In genomic region chrX:101409043-101409442, GRCh38 we compare ENCODE assay signal across 8 cellular contexts. TPM values are rescaled to one million over a fixed set of nuclear protein-coding genes. Genes with fewer than 3 reads are reported as not detected.
DNase-seq lines count a peak whose midpoint lies in the region; ATAC-seq and TF ChIP-seq lines count a peak whose summit lies in the region.

No MANE protein-coding gene starts in this region.

- H4K20me1 ChIP-seq in Loucy (ENCODE audit: insufficient read depth, low read length, poor library complexity, severe bottlenecking) = peaks cover 16% of the 10 kb centered on the region

- H3K9me2 ChIP-seq in Loucy (replicated peaks; ENCODE audit: low read depth, low read length) = no peaks in the 10 kb centered on the region

- peak overlapping the region; percentile 92 to 95 (median 92) for H3K4me3 Mint-ChIP-seq in CD4-positive, CD25-positive, alpha-beta regulatory T cell
- H3K4me3 Mint-ChIP-seq in nephron = peak overlapping the region; percentile 94 to 98 (median 94)

- H3K27ac Mint-ChIP-seq in CD4-positive, CD25-positive, alpha-beta regulatory T cell = peak overlapping the region; percentile 84 to 98 (median 97)
- H3K27ac Mint-ChIP-seq in nephron = peak overlapping the region; percentile 78 to 97 (median 93)

- H2AFZ ChIP-seq in Loucy (ENCODE audit: low read length) = no peak overlapping the region

- peak overlapping the region; percentile 98 for H3K27ac ChIP-seq in CD4-positive, CD25-positive, alpha-beta regulatory T cell (ENCODE audit: insufficient read depth, low read length, poor library complexity, severe bottlenecking)
- no peak overlapping the region for H3K27ac ChIP-seq in duodenal mucosa (ENCODE audit: low read depth, low read length)

- in situ Hi-C loops in GM13977 (cut with MboI; ENCODE audit: low pct_unique_long_range_greater_than_20kb, low sequenced_read_pairs, unreplicated experiment) = no loop called here

- H3K9me3 Mint-ChIP-seq in CD4-positive, CD25-positive, alpha-beta regulatory T cell = peaks cover 0 to 1% (median 0%) of the 10 kb centered on the region in 7 donors
- H3K9me3 Mint-ChIP-seq in nephron = peaks cover 10% of the 10 kb centered on the region

- peaks cover 64% of the 10 kb centered on the region for H3K79me2 ChIP-seq in Loucy (ENCODE audit: insufficient read depth, low read length)

- peaks cover 0 to 45% (median 16%) of the 10 kb centered on the region in 4 donors for H3K4me1 Mint-ChIP-seq in CD4-positive, CD25-positive, alpha-beta regulatory T cell
- peaks cover 22% of the 10 kb centered on the region for H3K4me1 Mint-ChIP-seq in nephron

- H3K9ac ChIP-seq in Loucy (ENCODE audit: low read depth, low read length, poor library complexity, severe bottlenecking) (peak overlapping the region; percentile 86), duodenal mucosa (ENCODE audit: low read depth in 1 of 2, low read length in 2 of 2) (peak overlapping the region; percentile 80 to 82)

- H3K27me3 ChIP-seq in CD4-positive, CD25-positive, alpha-beta regulatory T cell (ENCODE audit: control insufficient read depth, insufficient read depth, low read length) = no peaks in the 10 kb centered on the region
- H3K27me3 ChIP-seq in Loucy (ENCODE audit: insufficient read depth, low read length, poor library complexity, severe bottlenecking) (no peaks in the 10 kb centered on the region), duodenal mucosa (ENCODE audit: control insufficient read depth in 1 of 2, insufficient read depth in 2 of 2, low read length in 2 of 2) (no peaks in the 10 kb centered on the region)

- peak overlapping the region; percentile 81 for H3K4me2 ChIP-seq in Loucy (ENCODE audit: low read depth, low read length, poor library complexity, severe bottlenecking)

- no peak for DNase-seq in CD4-positive, CD25-positive, alpha-beta regulatory T cell
- DNase-seq in AG08395 (ENCODE audit: low spot score) (no peak), NAMALWA (ENCODE audit: low spot score) (no peak), GM13977 (ENCODE audit: low spot score) (no peak)

- ATAC-seq in CD4-positive, CD25-positive, alpha-beta regulatory T cell (ENCODE audit: low read depth in 2 of 2) = no peak
- ATAC-seq in HG03280 (IDR thresholded peaks at IDR 0.05; ENCODE audit: unreplicated experiment) = no peak

- no peak for TF ChIP-seq CTCF in Loucy (conservative IDR thresholded peaks at IDR 0.05; ENCODE audit: low read length)
- no peak for TF ChIP-seq CTCF in nephron (IDR thresholded peaks at IDR 0.05; ENCODE audit: unreplicated experiment in 3 of 3)
- no peak for TF ChIP-seq CTCF in GM13977 (IDR thresholded peaks at IDR 0.05; ENCODE audit: extremely low read depth, insufficient read depth, missing control alignments)

- peak overlapping the region; percentile 94 for H3K4me3 ChIP-seq in CD4-positive, CD25-positive, alpha-beta regulatory T cell (ENCODE audit: low read depth, low read length)
- H3K4me3 ChIP-seq in Loucy (ENCODE audit: low read length, poor library complexity, severe bottlenecking) (peak overlapping the region; percentile 95), duodenal mucosa (ENCODE audit: low read depth in 1 of 2, low read length in 2 of 2) (peak overlapping the region; percentile 82 to 94)

- peaks cover 23% of the 10 kb centered on the region for H3K4me1 ChIP-seq in CD4-positive, CD25-positive, alpha-beta regulatory T cell (ENCODE audit: control insufficient read depth, insufficient read depth, low read length, poor library complexity, severe bottlenecking)
- peaks cover 6% of the 10 kb centered on the region for H3K4me1 ChIP-seq in Loucy (ENCODE audit: insufficient read depth, low read length, poor library complexity, severe bottlenecking)
- peaks cover 6 to 7% of the 10 kb centered on the region in 2 donors for H3K4me1 ChIP-seq in duodenal mucosa (ENCODE audit: control insufficient read depth in 1 of 2, insufficient read depth in 2 of 2, low read length in 2 of 2)

- no peaks in the 10 kb centered on the region for H3F3A ChIP-seq in Loucy (ENCODE audit: low read depth)

- peaks cover 10% of the 10 kb centered on the region for H3K36me3 Mint-ChIP-seq in CD4-positive, CD25-positive, alpha-beta regulatory T cell
- peaks cover 18% of the 10 kb centered on the region for H3K36me3 Mint-ChIP-seq in nephron (ENCODE audit: low read depth)

- H3K9me3 ChIP-seq in CD4-positive, CD25-positive, alpha-beta regulatory T cell (ENCODE audit: control insufficient read depth in 2 of 2, low read length in 2 of 2) = no peaks in the 10 kb centered on the region
- no peaks in the 10 kb centered on the region for H3K9me3 ChIP-seq in Loucy (ENCODE audit: insufficient read depth, low read depth, low read length)
- H3K9me3 ChIP-seq in duodenal mucosa (ENCODE audit: control insufficient read depth in 1 of 2, low read length in 2 of 2) = no peaks in the 10 kb centered on the region

- H3K36me3 ChIP-seq in CD4-positive, CD25-positive, alpha-beta regulatory T cell (ENCODE audit: control insufficient read depth, insufficient read depth, low read length) = peaks cover 15% of the 10 kb centered on the region
- peaks cover 13% of the 10 kb centered on the region; the same call in 1 of the 2 replicates for H3K36me3 ChIP-seq in Loucy (ENCODE audit: insufficient read depth, low read length)
- H3K36me3 ChIP-seq in duodenal mucosa (ENCODE audit: control insufficient read depth in 1 of 2, insufficient read depth in 2 of 2, low read length in 2 of 2) = peaks cover 0 to 13% of the 10 kb centered on the region in 2 donors

- H3K27me3 Mint-ChIP-seq in CD4-positive, CD25-positive, alpha-beta regulatory T cell = no peaks in the 10 kb centered on the region
- H3K27me3 Mint-ChIP-seq in nephron (ENCODE audit: low read depth) = no peaks in the 10 kb centered on the region

RNA-seq across cellular contexts. Expression of gene HNRNPH2, which starts 1.0 kb away (rescaled TPM):
- 44.1 TPM for total RNA-seq in CD4-positive, CD25-positive, alpha-beta regulatory T cell
- 10 to 100 TPM; 86.4 to 98.6 (median 91.5) TPM for polyA plus RNA-seq in CD4-positive, CD25-positive, alpha-beta regulatory T cell

RNA-seq across cellular contexts. Expression of gene GLA, which starts 1.3 kb away (rescaled TPM):
- 32.7 TPM for total RNA-seq in CD4-positive, CD25-positive, alpha-beta regulatory T cell
- 10 to 100 TPM; 10.7 to 15.6 (median 12.6) TPM for polyA plus RNA-seq in CD4-positive, CD25-positive, alpha-beta regulatory T cell

RNA-seq across cellular contexts. Expression of gene RPL36A, which starts 18.2 kb away (rescaled TPM):
- total RNA-seq in CD4-positive, CD25-positive, alpha-beta regulatory T cell = 174 TPM
- polyA plus RNA-seq in CD4-positive, CD25-positive, alpha-beta regulatory T cell = 1,000 to 10,000 TPM; 1,463 to 2,189 (median 1,912) TPM

RNA-seq across cellular contexts. Expression of gene BTK, which starts 23.1 kb away (rescaled TPM):
- total RNA-seq in CD4-positive, CD25-positive, alpha-beta regulatory T cell = 2.7 TPM
- under 1 TPM in 3 of 4 donors, not detected in 1; 0.10 to 0.24 (median 0.11) TPM for polyA plus RNA-seq in CD4-positive, CD25-positive, alpha-beta regulatory T cell
